1 cellular context compared by ENCODE assay signal in genomic region chr1:119816407-119816806, GRCh38.
TF ChIP-seq lines count a peak whose summit lies in the region.

No MANE protein-coding gene starts in this region.

TF ChIP-seq in HepG2, 621 proteins besides CTCF, POLR2A, EP300 and RAD21 (continued from another document):
- TF ChIP-seq PRDM10 (CRISPR knock-in tag; IDR thresholded peaks at IDR 0.05; ENCODE audit: low read depth), result no peak
- TF ChIP-seq AKAP8 (CRISPR knock-in tag; IDR thresholded peaks at IDR 0.05), result no peak
TF ChIP-seq in HepG2: peak in this region for 65.
